2 cellular contexts compared by ENCODE assay signal in the genomic region with DNA sequence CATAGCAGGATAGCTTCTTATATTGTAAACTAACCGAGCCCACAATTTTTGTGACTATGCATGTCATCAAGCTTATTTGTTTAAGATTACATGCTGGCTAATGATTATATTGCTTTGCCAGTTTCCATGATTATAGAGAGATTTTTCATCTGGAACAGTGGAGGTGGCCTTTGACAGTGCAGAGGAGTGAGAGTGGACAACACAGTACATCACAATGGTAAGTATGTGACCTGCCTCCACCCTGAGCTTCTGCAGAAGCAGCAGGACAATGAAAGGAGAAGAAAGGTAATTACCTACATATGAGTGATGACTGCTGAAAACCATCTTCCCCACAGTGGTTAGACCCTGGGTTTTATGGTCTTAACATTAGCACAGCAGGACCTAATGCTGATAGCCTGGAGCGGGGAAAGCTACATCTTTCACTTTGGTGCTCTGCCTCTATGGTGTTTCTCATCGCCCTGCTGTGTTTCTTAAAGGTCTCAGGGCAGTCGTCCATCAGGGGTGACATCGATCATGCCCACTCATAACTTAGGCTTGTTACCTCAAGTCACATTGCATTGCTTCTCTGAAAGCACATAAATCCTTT.
TF ChIP-seq lines count a peak whose summit lies in the region.

No MANE protein-coding gene starts in this region.

TF ChIP-seq in IMR-90, 13 proteins besides CTCF, POLR2A, EP300 and RAD21:
- no peak for TF ChIP-seq SMC3 (IDR thresholded peaks at IDR 0.05; ENCODE audit: low read depth, low read length)
- TF ChIP-seq RFX5 (IDR thresholded peaks at IDR 0.05; ENCODE audit: low read depth, low read length) = no peak
- TF ChIP-seq CEBPB (IDR thresholded peaks at IDR 0.05; ENCODE audit: low read depth, low read length) = no peak
- TF ChIP-seq MXI1 (IDR thresholded peaks at IDR 0.05; ENCODE audit: borderline replicate concordance, low read depth, low read length) = no peak

TF ChIP-seq in HepG2, 621 proteins besides CTCF, POLR2A, EP300 and RAD21:
- no peak for TF ChIP-seq HOXA9 (CRISPR knock-in tag; IDR thresholded peaks at IDR 0.05; ENCODE audit: borderline replicate concordance)
- no peak for TF ChIP-seq ATF2 (CRISPR knock-in tag; IDR thresholded peaks at IDR 0.05)
- no peak for TF ChIP-seq ZNF296 (CRISPR knock-in tag; conservative IDR thresholded peaks at IDR 0.05)
- TF ChIP-seq NBN (conservative IDR thresholded peaks at IDR 0.05) = no peak
- TF ChIP-seq DRAP1 (CRISPR knock-in tag; IDR thresholded peaks at IDR 0.05) = no peak
- TF ChIP-seq PITX1 (CRISPR knock-in tag; IDR thresholded peaks at IDR 0.05) = no peak
- TF ChIP-seq FLYWCH1 (CRISPR knock-in tag; IDR thresholded peaks at IDR 0.05) = no peak
- TF ChIP-seq, protein P1, sequence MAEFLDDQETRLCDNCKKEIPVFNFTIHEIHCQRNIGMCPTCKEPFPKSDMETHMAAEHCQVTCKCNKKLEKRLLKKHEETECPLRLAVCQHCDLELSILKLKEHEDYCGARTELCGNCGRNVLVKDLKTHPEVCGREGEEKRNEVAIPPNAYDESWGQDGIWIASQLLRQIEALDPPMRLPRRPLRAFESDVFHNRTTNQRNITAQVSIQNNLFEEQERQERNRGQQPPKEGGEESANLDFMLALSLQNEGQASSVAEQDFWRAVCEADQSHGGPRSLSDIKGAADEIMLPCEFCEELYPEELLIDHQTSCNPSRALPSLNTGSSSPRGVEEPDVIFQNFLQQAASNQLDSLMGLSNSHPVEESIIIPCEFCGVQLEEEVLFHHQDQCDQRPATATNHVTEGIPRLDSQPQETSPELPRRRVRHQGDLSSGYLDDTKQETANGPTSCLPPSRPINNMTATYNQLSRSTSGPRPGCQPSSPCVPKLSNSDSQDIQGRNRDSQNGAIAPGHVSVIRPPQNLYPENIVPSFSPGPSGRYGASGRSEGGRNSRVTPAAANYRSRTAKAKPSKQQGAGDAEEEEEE (CRISPR knock-in tag; IDR thresholded peaks at IDR 0.05; ENCODE audit: borderline replicate concordance) = no peak
- TF ChIP-seq ZBTB7A (CRISPR knock-in tag; IDR thresholded peaks at IDR 0.05) = no peak
- TF ChIP-seq SP2 (CRISPR knock-in tag; IDR thresholded peaks at IDR 0.05) = no peak
- no peak for TF ChIP-seq ZNF558 (CRISPR knock-in tag; IDR thresholded peaks at IDR 0.05; ENCODE audit: borderline replicate concordance)
- TF ChIP-seq ZNF292 (CRISPR knock-in tag; IDR thresholded peaks at IDR 0.05; ENCODE audit: borderline replicate concordance, low read depth) = no peak
- no peak for TF ChIP-seq MTF2 (CRISPR knock-in tag; IDR thresholded peaks at IDR 0.05; ENCODE audit: borderline replicate concordance)
- TF ChIP-seq ZMYM3 (CRISPR knock-in tag; IDR thresholded peaks at IDR 0.05) = no peak
- TF ChIP-seq ADNP (CRISPR knock-in tag; IDR thresholded peaks at IDR 0.05) = no peak
- no peak for TF ChIP-seq JARID2 (CRISPR knock-in tag; IDR thresholded peaks at IDR 0.05; ENCODE audit: insufficient replicate concordance)
- TF ChIP-seq PCBP1 (IDR thresholded peaks at IDR 0.05; ENCODE audit: borderline replicate concordance, low read depth, low read length) = no peak
